In the genomic region with DNA sequence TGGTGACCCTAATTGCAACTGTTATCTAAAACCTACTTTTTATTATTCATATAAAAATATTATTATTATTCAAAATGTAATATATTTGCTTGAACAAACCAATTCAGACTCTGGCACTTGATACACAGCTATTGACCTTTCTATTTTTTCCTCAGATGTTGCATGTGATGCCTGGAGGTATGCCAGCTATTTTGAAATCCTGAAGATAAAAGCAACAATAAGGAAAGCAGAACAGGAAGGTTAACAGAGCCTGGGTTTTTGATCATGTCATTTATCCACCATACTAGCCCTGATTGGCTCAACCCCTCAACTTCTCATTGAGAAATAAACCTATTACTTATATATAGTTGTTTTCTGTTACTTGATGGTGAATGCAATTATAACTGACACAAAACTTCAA, we compare ENCODE assay signal across 28 cellular contexts.
DNase-seq lines count a peak whose midpoint lies in the region; ATAC-seq and TF ChIP-seq lines count a peak whose summit lies in the region.
"Had no signal": no experiment of that assay in that cellular context is flagged by ENCODE, and none has a peak within 500 bp of the region (broad histone marks: within the 10 kb centered on the region; RNA-seq: fewer than 3 reads in every experiment).

No MANE protein-coding gene starts in this region.

- no peak overlapping the region for H3K4me3 Mint-ChIP-seq in stimulated activated memory B cell treated with anti-CD40 and anti-IgM and Interleukin-4, amounts not matched to agents 10 μg/mL and 1 μg/mL and 100 μg/mL, for 72 hours
- H3K4me3 Mint-ChIP-seq in T-cell, result no peak overlapping the region
- H3K4me3 Mint-ChIP-seq: activated CD8-positive, alpha-beta memory T cell treated with anti-CD3 and anti-CD28 coated beads, Interleukin-2, amount 10 ng/mL, durations not matched to agents 7 days and 5 days; CD4-positive, CD25-positive, alpha-beta regulatory T cell; immature natural killer cell; naive B cell; stimulated activated naive B cell treated with anti-CD40 and anti-IgM and Interleukin-4, amounts not matched to agents 10 μg/mL and 1 μg/mL and 100 μg/mL, for 72 hours had no signal

- DNase-seq in NOMO-1 treated with DMSO at 0.1 percent for 48 hours (lab: John Stamatoyannopoulos, UW; ENCODE audit: unreplicated experiment) (peak; percentile 11), NOMO-1 treated with dmso at 0.1 percent for 144 hours (lab: John Stamatoyannopoulos, UW; ENCODE audit: unreplicated experiment) (no peak), epithelial cell of esophagus (ENCODE audit: low read depth) (peak; percentile 38), mesenchymal stem cell (peak; percentile 33), neuronal stem cell (ENCODE audit: low spot score) (no peak), vagina (ENCODE audit: extremely low spot score in 2 of 2) (no peak), T-cell (no peak)
- DNase-seq: activated CD4-positive, CD25-positive, alpha-beta regulatory T cell; activated CD8-positive, alpha-beta memory T cell treated with anti-CD3 and anti-CD28 coated beads, Interleukin-2, amount 10 ng/mL, durations not matched to agents 7 days and 5 days; activated naive CD4-positive, alpha-beta T cell; AML-193; CD4-positive, CD25-positive, alpha-beta regulatory T cell; DMS79 treated with DMSO at 0.1 percent for 48 hours; dorsolateral prefrontal cortex; GM23248; immature natural killer cell; left ventricle myocardium inferior; naive B cell; NCI-H1436 treated with DMSO at 0.1 percent for 48 hours; NCI-H446 treated with DMSO at 0.1 percent for 48 hours; NCI-H82; stimulated activated naive B cell treated with anti-CD40 and anti-IgM and Interleukin-4, amounts not matched to agents 10 μg/mL and 1 μg/mL and 100 μg/mL, for 72 hours; T-helper 1 cell had no signal

- no peak overlapping the region for H3K4ac ChIP-seq in mesenchymal stem cell (ENCODE audit: low read depth in 1 of 2, low read length in 2 of 2)
- H3K4ac ChIP-seq in neuronal stem cell (ENCODE audit: low read length), result no peak overlapping the region

- H4K91ac ChIP-seq in mesenchymal stem cell (ENCODE audit: low read length), result no peak overlapping the region
- H4K91ac ChIP-seq in neuronal stem cell (ENCODE audit: low read depth, low read length, poor library complexity), result no peak overlapping the region

- no peak overlapping the region for H3K27ac ChIP-seq in mesenchymal stem cell (ENCODE audit: low read length, poor library complexity, severe bottlenecking)
- H3K27ac ChIP-seq in neuronal stem cell (replicated peaks; ENCODE audit: low read length), result no peak overlapping the region
- H3K27ac ChIP-seq in vagina, result no peak overlapping the region
- H3K27ac ChIP-seq: A549, dorsolateral prefrontal cortex, GM23248, left ventricle myocardium inferior, neutrophil, RWPE1 had no signal

- H3K36me3 ChIP-seq in mesenchymal stem cell (ENCODE audit: control insufficient read depth in 1 of 2, insufficient read depth in 2 of 2, low read depth in 1 of 2, low read length in 2 of 2) (no peaks in the 10 kb centered on the region), neuronal stem cell (replicated peaks in 1 of 2; ENCODE audit: control insufficient read depth in 2 of 2, insufficient read depth in 2 of 2, low read length in 2 of 2) (no peaks in the 10 kb centered on the region), vagina (no peaks in the 10 kb centered on the region)
- H3K36me3 ChIP-seq: left ventricle myocardium inferior, neutrophil had no signal

- no peaks in the 10 kb centered on the region for H3K79me1 ChIP-seq in mesenchymal stem cell (replicated peaks; ENCODE audit: low read length, poor library complexity, severe bottlenecking)
- H3K79me1 ChIP-seq in neuronal stem cell (ENCODE audit: low read depth, low read length), result no peaks in the 10 kb centered on the region

- TF ChIP-seq CTCF in epithelial cell of esophagus (IDR thresholded peaks at IDR 0.05; ENCODE audit: insufficient read depth, low read depth, low read length, missing control alignments) (no peak), vagina (IDR thresholded peaks at IDR 0.05) (no peak)

- no peak overlapping the region for H2AFZ ChIP-seq in mesenchymal stem cell (ENCODE audit: low read depth, low read length)
- no peak overlapping the region for H2AFZ ChIP-seq in neuronal stem cell (ENCODE audit: low read length)
- H2AFZ ChIP-seq: GM23248 had no signal

- no peak for TF ChIP-seq POLR2A in vagina (IDR thresholded peaks at IDR 0.05)

- no peak for ATAC-seq in stimulated activated memory B cell treated with anti-CD40 and anti-IgM and Interleukin-4, amounts not matched to agents 10 μg/mL and 1 μg/mL and 100 μg/mL, for 72 hours
- ATAC-seq in T-cell (replicated peaks in 1 of 4), result no peak
- ATAC-seq: A549; activated CD8-positive, alpha-beta memory T cell treated with anti-CD3 and anti-CD28 coated beads, Interleukin-2, amount 10 ng/mL, durations not matched to agents 7 days and 5 days; HepG2; stimulated activated naive B cell treated with anti-CD40 and anti-IgM and Interleukin-4, amounts not matched to agents 10 μg/mL and 1 μg/mL and 100 μg/mL, for 72 hours had no signal

- H3K4me3 ChIP-seq in epithelial cell of esophagus (ENCODE audit: low read length) (no peak overlapping the region), mesenchymal stem cell (ENCODE audit: insufficient read depth in 1 of 2, low read depth in 1 of 2, low read length in 2 of 2) (no peak overlapping the region), neuronal stem cell (ENCODE audit: low read length in 2 of 2) (no peak overlapping the region), vagina (no peak overlapping the region)
- H3K4me3 ChIP-seq: A549, dorsolateral prefrontal cortex, GM23248, left ventricle myocardium inferior had no signal

- H4K8ac ChIP-seq in mesenchymal stem cell (ENCODE audit: low read length) (no peak overlapping the region), neuronal stem cell (ENCODE audit: low read depth, low read length) (no peak overlapping the region)

- H2AK5ac ChIP-seq in mesenchymal stem cell (ENCODE audit: low read length, severe bottlenecking) (no peak overlapping the region), neuronal stem cell (ENCODE audit: low read depth, low read length) (no peak overlapping the region)

- no peak overlapping the region for H3K14ac ChIP-seq in mesenchymal stem cell (ENCODE audit: low read length in 2 of 2)
- H3K14ac ChIP-seq in neuronal stem cell (ENCODE audit: low read length), result no peak overlapping the region

- H3K4me1 ChIP-seq in mesenchymal stem cell (ENCODE audit: control insufficient read depth, insufficient read depth, low read depth, low read length), result no peaks in the 10 kb centered on the region
- H3K4me1 ChIP-seq in neuronal stem cell (ENCODE audit: control insufficient read depth in 2 of 2, insufficient read depth in 1 of 2, low read depth in 1 of 2, low read length in 2 of 2), result no peaks in the 10 kb centered on the region
- no peaks in the 10 kb centered on the region for H3K4me1 ChIP-seq in vagina
- H3K4me1 ChIP-seq: A549, left ventricle myocardium inferior had no signal

- H3K9me3 Mint-ChIP-seq in stimulated activated memory B cell treated with anti-CD40 and anti-IgM and Interleukin-4, amounts not matched to agents 10 μg/mL and 1 μg/mL and 100 μg/mL, for 72 hours, result peaks cover 3% of the 10 kb centered on the region
- peaks cover 0 to 4% (median 0%) of the 10 kb centered on the region in 3 donors for H3K9me3 Mint-ChIP-seq in T-cell
- H3K9me3 Mint-ChIP-seq: stimulated activated naive B cell treated with anti-CD40 and anti-IgM and Interleukin-4, amounts not matched to agents 10 μg/mL and 1 μg/mL and 100 μg/mL, for 72 hours had no signal

- intact Hi-C loops in vagina (cut with DNase I), result no loop called here

- H2BK15ac ChIP-seq in mesenchymal stem cell (ENCODE audit: low read depth, poor library complexity, severe bottlenecking) (no peak overlapping the region), neuronal stem cell (ENCODE audit: low read length) (no peak overlapping the region)

- H3K4me1 Mint-ChIP-seq in stimulated activated memory B cell treated with anti-CD40 and anti-IgM and Interleukin-4, amounts not matched to agents 10 μg/mL and 1 μg/mL and 100 μg/mL, for 72 hours, result no peaks in the 10 kb centered on the region
- H3K4me1 Mint-ChIP-seq in T-cell, result no peaks in the 10 kb centered on the region
- H3K4me1 Mint-ChIP-seq: activated CD8-positive, alpha-beta memory T cell treated with anti-CD3 and anti-CD28 coated beads, Interleukin-2, amount 10 ng/mL, durations not matched to agents 7 days and 5 days; immature natural killer cell; naive B cell; stimulated activated naive B cell treated with anti-CD40 and anti-IgM and Interleukin-4, amounts not matched to agents 10 μg/mL and 1 μg/mL and 100 μg/mL, for 72 hours had no signal

- H3K27ac Mint-ChIP-seq in stimulated activated memory B cell treated with anti-CD40 and anti-IgM and Interleukin-4, amounts not matched to agents 10 μg/mL and 1 μg/mL and 100 μg/mL, for 72 hours, result no peak overlapping the region
- H3K27ac Mint-ChIP-seq in T-cell, result no peak overlapping the region
- H3K27ac Mint-ChIP-seq: activated CD8-positive, alpha-beta memory T cell treated with anti-CD3 and anti-CD28 coated beads, Interleukin-2, amount 10 ng/mL, durations not matched to agents 7 days and 5 days; CD4-positive, CD25-positive, alpha-beta regulatory T cell; immature natural killer cell; naive B cell; stimulated activated naive B cell treated with anti-CD40 and anti-IgM and Interleukin-4, amounts not matched to agents 10 μg/mL and 1 μg/mL and 100 μg/mL, for 72 hours had no signal

- no peaks in the 10 kb centered on the region for H3K36me3 Mint-ChIP-seq in stimulated activated memory B cell treated with anti-CD40 and anti-IgM and Interleukin-4, amounts not matched to agents 10 μg/mL and 1 μg/mL and 100 μg/mL, for 72 hours
- no peaks in the 10 kb centered on the region for H3K36me3 Mint-ChIP-seq in T-cell
- H3K36me3 Mint-ChIP-seq: activated CD8-positive, alpha-beta memory T cell treated with anti-CD3 and anti-CD28 coated beads, Interleukin-2, amount 10 ng/mL, durations not matched to agents 7 days and 5 days; CD4-positive, CD25-positive, alpha-beta regulatory T cell; immature natural killer cell; naive B cell; stimulated activated naive B cell treated with anti-CD40 and anti-IgM and Interleukin-4, amounts not matched to agents 10 μg/mL and 1 μg/mL and 100 μg/mL, for 72 hours had no signal

- H2BK12ac ChIP-seq in mesenchymal stem cell (ENCODE audit: low read length in 2 of 2) (no peak overlapping the region), neuronal stem cell (ENCODE audit: low read length) (no peak overlapping the region)

- no peak overlapping the region for H2BK120ac ChIP-seq in mesenchymal stem cell (ENCODE audit: low read depth, low read length)
- no peak overlapping the region for H2BK120ac ChIP-seq in neuronal stem cell (ENCODE audit: low read depth, low read length)

- H3K27me3 Mint-ChIP-seq in stimulated activated memory B cell treated with anti-CD40 and anti-IgM and Interleukin-4, amounts not matched to agents 10 μg/mL and 1 μg/mL and 100 μg/mL, for 72 hours, result no peaks in the 10 kb centered on the region
- peaks cover 0 to 6% of the 10 kb centered on the region in 2 donors for H3K27me3 Mint-ChIP-seq in T-cell

- POLR2A ChIA-PET in T-cell (lab: Charles Lee), result no interaction called here

- H3K18ac ChIP-seq in mesenchymal stem cell (ENCODE audit: low read depth in 1 of 2, low read length in 2 of 2), result no peak overlapping the region
- no peak overlapping the region for H3K18ac ChIP-seq in neuronal stem cell (ENCODE audit: low read length)

- H3K27me3 ChIP-seq in mesenchymal stem cell (ENCODE audit: control insufficient read depth in 1 of 2, insufficient read depth in 1 of 2, low read length in 2 of 2) (no peaks in the 10 kb centered on the region), neuronal stem cell (ENCODE audit: control insufficient read depth in 3 of 3, insufficient read depth in 3 of 3, low read depth in 1 of 3, low read length in 3 of 3) (peaks cover 0 to 13% (median 0%) of the 10 kb centered on the region in 3 experiments), vagina (no peaks in the 10 kb centered on the region)
- H3K27me3 ChIP-seq: dorsolateral prefrontal cortex, neutrophil had no signal

- no peak overlapping the region for H3K9ac ChIP-seq in mesenchymal stem cell (ENCODE audit: low read length)
- H3K9ac ChIP-seq in neuronal stem cell (ENCODE audit: low read depth, low read length, poor library complexity), result no peak overlapping the region
- H3K9ac ChIP-seq: GM23248 had no signal

- H3K9me3 ChIP-seq in mesenchymal stem cell (ENCODE audit: control insufficient read depth, low read length), result no peaks in the 10 kb centered on the region
- no peaks in the 10 kb centered on the region for H3K9me3 ChIP-seq in neuronal stem cell (replicated peaks in 1 of 2; ENCODE audit: control insufficient read depth in 2 of 2, insufficient read depth in 1 of 2, low read depth in 1 of 2, low read length in 2 of 2)
- no peaks in the 10 kb centered on the region for H3K9me3 ChIP-seq in vagina
- H3K9me3 ChIP-seq: A549, left ventricle myocardium inferior, neutrophil had no signal

- H3K4me2 ChIP-seq in mesenchymal stem cell (ENCODE audit: low read length, poor library complexity, severe bottlenecking) (no peak overlapping the region), neuronal stem cell (ENCODE audit: insufficient read depth, low read length, poor library complexity, severe bottlenecking) (no peak overlapping the region)
- H3K4me2 ChIP-seq: A549 had no signal

- no peak overlapping the region for H2BK5ac ChIP-seq in mesenchymal stem cell (ENCODE audit: low read depth, low read length, poor library complexity, severe bottlenecking)
- no peak overlapping the region for H2BK5ac ChIP-seq in neuronal stem cell (ENCODE audit: low read length)

- CTCF ChIA-PET in T-cell (lab: Charles Lee), result no interaction called here

- H3K23ac ChIP-seq in mesenchymal stem cell (ENCODE audit: low read length in 2 of 2) (no peak overlapping the region), neuronal stem cell (ENCODE audit: low read depth, low read length, poor library complexity) (no peak overlapping the region)

Comparison
In these comparisons a context has a peak if more than half of its experiments do, and no peak if none do; other contexts are left out.
1. DNase-seq: peak in NOMO-1 treated with DMSO at 0.1 percent for 48 hours (single experiment), epithelial cell of esophagus (single experiment) and mesenchymal stem cell (single experiment); none in NOMO-1 treated with dmso at 0.1 percent for 144 hours (single experiment), neuronal stem cell (single experiment), vagina (0 of 2) and T-cell (0 of 34).